In genomic region chr5:176533390-176533789, GRCh38 we compare ENCODE assay signal across 9 cellular contexts. TPM values are rescaled to one million over a fixed set of nuclear protein-coding genes. Genes with fewer than 3 reads are reported as not detected.
DNase-seq lines count a peak whose midpoint lies in the region; ATAC-seq and TF ChIP-seq lines count a peak whose summit lies in the region.
"Had no signal": no experiment of that assay in that cellular context is flagged by ENCODE, and none has a peak within 500 bp of the region (broad histone marks: within the 10 kb centered on the region; RNA-seq: fewer than 3 reads in every experiment).

No MANE protein-coding gene starts in this region.

- intact Hi-C loops in CD8-positive, alpha-beta T cell (cut with DNase I, micrococcal nuclease): loop anchor here (1.0 to 10.0 kb wide), 4 partner anchors 8 to 1581 kb away; partner anchors contain the start of genes LMAN2 (in 1 of the 2), N4BP3 (in 1 of the 2) and RGS14 (in 1 of the 2)

- TF ChIP-seq CTCF in CD8-positive, alpha-beta T cell (IDR thresholded peaks at IDR 0.05): no peak
- TF ChIP-seq CTCF in OCI-LY1 (IDR thresholded peaks at IDR 0.05; ENCODE audit: low read length) (no peak), osteoblast (IDR thresholded peaks at IDR 0.05; ENCODE audit: extremely low read depth, low read depth, low read length) (no peak)

- peaks cover 56% of the 10 kb centered on the region for H3K4me1 Mint-ChIP-seq in CD8-positive, alpha-beta T cell (ENCODE audit: low read depth)

- DNase-seq in CD8-positive, alpha-beta T cell: no peak
- DNase-seq in osteoblast (ENCODE audit: insufficient read length, low spot score, missing footprints) (peak; percentile 77), HPDE6-E6E7 (ENCODE audit: extremely low spot score) (no peak), NCI-H1105 (lab: John Stamatoyannopoulos, UW) (no peak), DMS53 treated with DMSO at 0.1 percent for 48 hours (lab: John Stamatoyannopoulos, UW; ENCODE audit: unreplicated experiment) (no peak), COLO668 (lab: John Stamatoyannopoulos, UW; ENCODE audit: unreplicated experiment) (no peak)

- H4K20me1 ChIP-seq in OCI-LY1 (ENCODE audit: insufficient read depth, low read length): no peaks in the 10 kb centered on the region
- H4K20me1 ChIP-seq in osteoblast (ENCODE audit: insufficient read depth, low read length): peaks cover 42% of the 10 kb centered on the region

- peaks cover 52% of the 10 kb centered on the region for H3K36me3 Mint-ChIP-seq in CD8-positive, alpha-beta T cell

- peaks cover 26% of the 10 kb centered on the region for H3K36me3 ChIP-seq in CD8-positive, alpha-beta T cell (ENCODE audit: insufficient read depth, low read length)
- H3K36me3 ChIP-seq in OCI-LY1 (ENCODE audit: insufficient read depth, low read length) (peaks cover 56% of the 10 kb centered on the region), duodenal mucosa (ENCODE audit: control insufficient read depth in 1 of 2, insufficient read depth in 2 of 2, low read length in 2 of 2) (peaks cover 19 to 31% of the 10 kb centered on the region in 2 donors), osteoblast (ENCODE audit: insufficient read depth, low read length) (peaks cover 20% of the 10 kb centered on the region)

- H3K79me2 ChIP-seq in OCI-LY1 (ENCODE audit: insufficient read depth, low read length) (peaks cover 34% of the 10 kb centered on the region), osteoblast (ENCODE audit: insufficient read depth, low read length) (peaks cover 47% of the 10 kb centered on the region)

- H3K9me3 ChIP-seq in CD8-positive, alpha-beta T cell (ENCODE audit: low read length): no peaks in the 10 kb centered on the region
- H3K9me3 ChIP-seq in OCI-LY1 (ENCODE audit: low read length): no peaks in the 10 kb centered on the region
- H3K9me3 ChIP-seq in duodenal mucosa (ENCODE audit: control insufficient read depth in 1 of 2, low read length in 2 of 2): no peaks in the 10 kb centered on the region
- no peaks in the 10 kb centered on the region for H3K9me3 ChIP-seq in osteoblast (ENCODE audit: low read depth, low read length)

- peak overlapping the region; percentile 97 for H3K4me3 ChIP-seq in CD8-positive, alpha-beta T cell (ENCODE audit: low read depth, low read length)
- H3K4me3 ChIP-seq in OCI-LY1 (ENCODE audit: low read depth, low read length, poor library complexity, severe bottlenecking): peak overlapping the region; percentile 94
- peak overlapping the region; percentile 95 to 97 for H3K4me3 ChIP-seq in duodenal mucosa (ENCODE audit: low read depth in 1 of 2, low read length in 2 of 2)
- H3K4me3 ChIP-seq in osteoblast (ENCODE audit: insufficient read depth, low read length): no peak overlapping the region

- no peaks in the 10 kb centered on the region for H3K27me3 ChIP-seq in CD8-positive, alpha-beta T cell (ENCODE audit: insufficient read depth, low read length)
- H3K27me3 ChIP-seq in OCI-LY1 (ENCODE audit: insufficient read depth, low read length) (no peaks in the 10 kb centered on the region), duodenal mucosa (ENCODE audit: control insufficient read depth in 1 of 2, insufficient read depth in 2 of 2, low read length in 2 of 2) (no peaks in the 10 kb centered on the region), osteoblast (ENCODE audit: insufficient read depth, low read length) (no peaks in the 10 kb centered on the region)

- no peaks in the 10 kb centered on the region for H3K9me2 ChIP-seq in OCI-LY1 (ENCODE audit: low read depth, low read length)

- peak overlapping the region; percentile 98 for H3K4me3 Mint-ChIP-seq in CD8-positive, alpha-beta T cell

- ATAC-seq in CD8-positive, alpha-beta T cell: no peak

- peak overlapping the region; percentile 99 for H3K27ac ChIP-seq in CD8-positive, alpha-beta T cell (ENCODE audit: low read depth, low read length)
- H3K27ac ChIP-seq in OCI-LY1 (ENCODE audit: low read depth, low read length, poor library complexity, severe bottlenecking): peak overlapping the region; percentile 96
- peak overlapping the region; percentile 95 for H3K27ac ChIP-seq in duodenal mucosa (ENCODE audit: low read depth, low read length)
- no peak overlapping the region for H3K27ac ChIP-seq in osteoblast (ENCODE audit: low read depth, low read length)

- H3K9ac ChIP-seq in OCI-LY1 (ENCODE audit: low read length) (peak overlapping the region; percentile 99), duodenal mucosa (ENCODE audit: low read depth in 1 of 2, low read length in 2 of 2) (peak overlapping the region; percentile 91 to 93)

- CTCF ChIA-PET in CD8-positive, alpha-beta T cell (lab: Charles Lee): interaction anchor here (0.8 to 3.4 kb wide), 4 partner anchors 10 to 117 kb away, joined by 3 to 24 read pairs (median 6); partner anchors contain the start of gene CLTB

- no peaks in the 10 kb centered on the region for H3K9me3 Mint-ChIP-seq in CD8-positive, alpha-beta T cell

- H3F3A ChIP-seq in OCI-LY1 (ENCODE audit: insufficient read depth, low read length): no peaks in the 10 kb centered on the region

- peak overlapping the region; percentile 95 for H3K4me2 ChIP-seq in OCI-LY1 (ENCODE audit: low read length)
- H3K4me2 ChIP-seq in osteoblast (ENCODE audit: insufficient read depth, low read length): no peak overlapping the region

- H3K27me3 Mint-ChIP-seq in CD8-positive, alpha-beta T cell (ENCODE audit: low read depth): no peaks in the 10 kb centered on the region

- H3K27ac Mint-ChIP-seq in CD8-positive, alpha-beta T cell: peak overlapping the region; percentile 100

- H2AFZ ChIP-seq in OCI-LY1 (ENCODE audit: low read length): no peak overlapping the region
- no peak overlapping the region for H2AFZ ChIP-seq in osteoblast (ENCODE audit: low read length)

- peaks cover 70% of the 10 kb centered on the region for H3K4me1 ChIP-seq in CD8-positive, alpha-beta T cell (ENCODE audit: insufficient read depth, low read length)
- peaks cover 73% of the 10 kb centered on the region for H3K4me1 ChIP-seq in OCI-LY1 (ENCODE audit: insufficient read depth, low read length, severe bottlenecking)
- H3K4me1 ChIP-seq in duodenal mucosa (ENCODE audit: control insufficient read depth in 1 of 2, insufficient read depth in 2 of 2, low read length in 2 of 2): peaks cover 35 to 59% of the 10 kb centered on the region in 2 donors
- H3K4me1 ChIP-seq in osteoblast (ENCODE audit: insufficient read depth, low read length): peaks cover 19% of the 10 kb centered on the region

- POLR2A ChIA-PET in CD8-positive, alpha-beta T cell (lab: Charles Lee): interaction anchor here (1.1 to 5.8 kb wide), 7 partner anchors 8 to 172 kb away, joined by 3 to 75 read pairs (median 3); partner anchors contain the start of genes CLTB, FAF2 and KIAA1191

RNA-seq across cellular contexts. Expression of gene RNF44, which starts 3.8 kb away (rescaled TPM):
- 100 to 1,000 TPM; 199 to 216 TPM for total RNA-seq in CD8-positive, alpha-beta T cell
- total RNA-seq in osteoblast: 5.4 and 6.2 TPM in 2 replicates

RNA-seq across cellular contexts. Expression of gene CDHR2, which starts 15.8 kb away (rescaled TPM):
- total RNA-seq in CD8-positive, alpha-beta T cell: 1 to 10 TPM; 1.2 to 2.2 TPM
- total RNA-seq in osteoblast: under 0.01 TPM in 1 of 2 replicates, not detected in the other
- total RNA-seq: lung microvascular endothelial cell had no signal

Comparison
In these comparisons a context has a peak if more than half of its experiments do, and no peak if none do; other contexts are left out.
1. RNA of gene RNF44, which starts 3.8 kb away (total RNA-seq): 199 to 216 TPM in CD8-positive, alpha-beta T cell; 5.4 to 6.2 TPM in osteoblast; every median in the first group is over 10 times any median in the second.